Comparison of ENCODE assay signal across 1 cellular context in the genomic region with DNA sequence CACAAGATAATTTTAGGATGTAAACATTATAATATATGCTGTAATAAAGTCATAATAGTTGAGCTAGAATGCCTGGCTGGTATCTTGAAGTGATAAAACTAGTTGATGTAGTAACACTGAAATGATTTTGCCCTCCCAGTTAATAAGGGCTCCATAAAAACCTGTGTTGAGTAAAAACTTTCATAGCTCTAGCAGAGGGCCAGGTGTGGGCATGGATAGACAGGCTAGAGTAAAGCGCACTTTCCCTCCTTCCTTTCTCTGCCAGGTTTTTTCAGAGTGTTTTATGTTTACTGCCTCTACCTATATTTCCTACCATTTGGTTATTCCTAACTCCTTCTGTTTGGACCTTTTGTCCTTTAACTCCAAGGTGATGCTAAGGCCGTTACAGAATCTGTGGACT.
TF ChIP-seq lines count a peak whose summit lies in the region.

No MANE protein-coding gene starts in this region.

TF ChIP-seq in HepG2, 621 proteins besides CTCF, POLR2A, EP300 and RAD21:
- TF ChIP-seq POLR2AphosphoS5 (IDR thresholded peaks at IDR 0.05; ENCODE audit: low read depth, low read length), result 0 out of 2 replicates have a peak, but pooled peaks have one; percentile 16
- no peak for TF ChIP-seq SMC3 (IDR thresholded peaks at IDR 0.05; ENCODE audit: low read length)
